8 cellular contexts compared by ENCODE assay signal in genomic region chr22:36977401-36977861, GRCh38.
DNase-seq lines count a peak whose midpoint lies in the region; ATAC-seq, FAIRE-seq and TF ChIP-seq lines count a peak whose summit lies in the region.

No MANE protein-coding gene starts in this region.

- H3K9ac ChIP-seq in SU-DHL-6 (ENCODE audit: low read length) (peak overlapping the region; percentile 51), iPS-20b (ENCODE audit: low read depth, low read length) (peak overlapping the region; percentile 42; the same call in 1 of the 2 replicates)

- no peaks in the 10 kb centered on the region for H4K20me1 ChIP-seq in SU-DHL-6 (ENCODE audit: low read depth, low read length)

- H3K4me3 ChIP-seq in SU-DHL-6 (ENCODE audit: insufficient read depth, low read length, poor library complexity, severe bottlenecking) (peak overlapping the region; percentile 61), iPS-20b (ENCODE audit: low read length) (peak overlapping the region; percentile 68)

- CTCF ChIA-PET in HEK293T (lab: Yijun Ruan, JAX): interaction anchor here (0.5 to 2.2 kb wide), 17 partner anchors 9 to 1112 kb away, joined by 3 to 7 read pairs (median 4); no protein-coding TSS in a partner anchor

- H3K27ac ChIP-seq in SU-DHL-6 (ENCODE audit: low read depth, low read length): 0 out of 2 replicates have a peak overlapping the region, but pooled peaks have one; percentile 28
- H3K27ac ChIP-seq in iPS-20b (ENCODE audit: low read length): no peak overlapping the region

- H3F3A ChIP-seq in SU-DHL-6 (ENCODE audit: insufficient read depth): no peaks in the 10 kb centered on the region

- H3K4me1 ChIP-seq in iPS-20b (ENCODE audit: insufficient read depth, low read length): no peaks in the 10 kb centered on the region

- ATAC-seq in HG02852 (IDR thresholded peaks at IDR 0.05; ENCODE audit: unreplicated experiment): no peak

- H3K9me3 ChIP-seq in SU-DHL-6 (ENCODE audit: insufficient read depth, low read length) (no peaks in the 10 kb centered on the region), iPS-20b (ENCODE audit: insufficient read depth, low read depth, low read length) (no peaks in the 10 kb centered on the region)

- peak overlapping the region; percentile 88 for H2AFZ ChIP-seq in SU-DHL-6 (ENCODE audit: low read depth, low read length, severe bottlenecking)

- peak overlapping the region; percentile 99 for H3K4me2 ChIP-seq in SU-DHL-6 (ENCODE audit: low read depth, low read length, poor library complexity, severe bottlenecking)

- H3K27me3 ChIP-seq in SU-DHL-6 (ENCODE audit: low read length): no peaks in the 10 kb centered on the region
- peaks cover 10% of the 10 kb centered on the region; the same call in 1 of the 2 replicates for H3K27me3 ChIP-seq in iPS-20b (ENCODE audit: insufficient read depth, low read length)

- H3K79me2 ChIP-seq in SU-DHL-6 (ENCODE audit: insufficient read depth, low read length): no peaks in the 10 kb centered on the region

- TF ChIP-seq CTCF in D721Med (IDR thresholded peaks at IDR 0.05; ENCODE audit: insufficient read depth, missing control alignments) (peak; percentile 38), SU-DHL-6 (IDR thresholded peaks at IDR 0.05; ENCODE audit: insufficient read depth, low read length, poor library complexity, severe bottlenecking) (peak; percentile 85)

- H3K36me3 ChIP-seq in SU-DHL-6 (ENCODE audit: low read length): no peaks in the 10 kb centered on the region
- H3K36me3 ChIP-seq in iPS-20b (ENCODE audit: insufficient read depth, low read depth, low read length): no peaks in the 10 kb centered on the region

- FAIRE-seq in D721Med (lab: Jason Lieb, UNC): no peak

- DNase-seq in D721Med (ENCODE audit: insufficient read length, low spot score) (no peak), HEK293T (ENCODE audit: extremely low spot score) (peak; percentile 61), NCI-H2107 treated with DMSO at 0.1 percent for 48 hours (lab: John Stamatoyannopoulos, UW; ENCODE audit: unreplicated experiment) (no peak)
- DNase-seq in activated naive CD8-positive, alpha-beta T cell treated with anti-CD3 and anti-CD28 coated beads, Interleukin-2, amount 50 U/mL, for 16 hours (ENCODE audit: low read depth, low spot score): peak; percentile 69
- DNase-seq in stimulated activated CD4-positive, alpha-beta T cell treated with anti-CD3 and anti-CD28 coated beads, Interleukin-12 subunit alpha, Interleukin-12 subunit beta, amount 100 ng/mL, for 4 hours: peak; percentile 76

- POLR2A ChIA-PET in HEK293T (lab: Yijun Ruan, JAX): interaction anchor here (0.8 to 1.1 kb wide), 2 partner anchors 42 to 121 kb away, joined by 3 to 4 read pairs; partner anchors contain the start of genes MPST and TST

- no peaks in the 10 kb centered on the region for H3K9me2 ChIP-seq in SU-DHL-6 (replicated peaks; ENCODE audit: insufficient read depth, low read length)

TF ChIP-seq in HEK293T, 16 proteins besides CTCF, POLR2A, EP300 and RAD21:
- TF ChIP-seq SUZ12 (IDR thresholded peaks at IDR 0.05) (no peak), FOXK2 (IDR thresholded peaks at IDR 0.05) (no peak), LEF1 (IDR thresholded peaks at IDR 0.05; ENCODE audit: borderline replicate concordance) (no peak), SP1 (IDR thresholded peaks at IDR 0.05) (no peak)
TF ChIP-seq in HEK293T: peak in this region for 0.

Comparison
In these comparisons a context has a peak if more than half of its experiments do, and no peak if none do; other contexts are left out.
1. DNase-seq: peak in HEK293T (single experiment), activated naive CD8-positive, alpha-beta T cell treated with anti-CD3 and anti-CD28 coated beads, Interleukin-2, amount 50 U/mL, for 16 hours (single experiment) and stimulated activated CD4-positive, alpha-beta T cell treated with anti-CD3 and anti-CD28 coated beads, Interleukin-12 subunit alpha, Interleukin-12 subunit beta, amount 100 ng/mL, for 4 hours (single experiment); none in D721Med (single experiment) and NCI-H2107 treated with DMSO at 0.1 percent for 48 hours (single experiment).